In the genomic region with DNA sequence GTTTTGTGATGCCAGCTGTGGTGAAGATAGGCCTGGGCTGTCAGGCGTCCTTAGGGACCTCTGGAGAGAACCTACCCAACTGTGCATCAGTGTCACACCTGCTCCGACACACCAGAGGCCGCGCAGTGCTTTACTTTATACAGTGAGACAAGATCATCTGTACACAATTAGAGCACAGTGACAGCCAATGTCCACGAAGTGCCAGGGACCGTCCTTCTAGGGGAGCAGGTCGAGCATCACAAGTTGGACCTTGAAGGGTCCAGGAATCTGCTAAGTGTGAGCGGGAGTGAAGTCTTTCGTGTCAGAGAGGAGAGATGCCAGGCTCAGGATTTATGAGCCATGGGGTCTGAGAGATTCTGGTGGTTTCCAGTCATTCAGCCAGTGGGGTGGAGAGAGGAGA, we compare ENCODE assay signal across 20 cellular contexts.
A peak's percentile ranks its signal among the peaks of the same experiment; 100 is the strongest.
DNase-seq lines count a peak whose midpoint lies in the region; ATAC-seq, FAIRE-seq and TF ChIP-seq lines count a peak whose summit lies in the region.
"Had no signal": no experiment of that assay in that cellular context is flagged by ENCODE, and none has a peak within 500 bp of the region (broad histone marks: within the 10 kb centered on the region; RNA-seq: fewer than 3 reads in every experiment).

No MANE protein-coding gene starts in this region.

- no peaks in the 10 kb centered on the region for H3K27me3 ChIP-seq in lower lobe of right lung (ENCODE audit: low read depth)
- H3K27me3 ChIP-seq in esophagus muscularis mucosa, result no peaks in the 10 kb centered on the region
- no peaks in the 10 kb centered on the region for H3K27me3 ChIP-seq in mesendoderm (ENCODE audit: insufficient read depth, low read length, poor library complexity)
- H3K27me3 ChIP-seq: BLaER1 had no signal

- H3K4ac ChIP-seq in mesendoderm (ENCODE audit: low read depth, low read length), result no peak overlapping the region

- no peak overlapping the region for H3K4me2 ChIP-seq in mesendoderm (ENCODE audit: low read length)
- H3K4me2 ChIP-seq: BLaER1 had no signal

- no peak overlapping the region for H3K27ac ChIP-seq in lower lobe of right lung
- no peak overlapping the region for H3K27ac ChIP-seq in esophagus muscularis mucosa (replicated peaks in 1 of 4)
- no peak overlapping the region for H3K27ac ChIP-seq in mesendoderm (ENCODE audit: low read depth, low read length)
- H3K27ac ChIP-seq: BLaER1, C4-2B, GM23248 had no signal

- peak; percentile 36 for FAIRE-seq in HTR-8/SVneo (lab: Jason Lieb, UNC)
- FAIRE-seq: A204.1, G401.6, GM12892, H1 had no signal

- H3K9me3 ChIP-seq in lower lobe of right lung, result no peaks in the 10 kb centered on the region
- peaks cover 0 to 54% (median 32%) of the 10 kb centered on the region in 4 donors for H3K9me3 ChIP-seq in esophagus muscularis mucosa

- no peak for ATAC-seq in lower lobe of right lung
- ATAC-seq: CD8-positive, alpha-beta T cell had no signal

- intact Hi-C loops in lower lobe of right lung (cut with DNase I) (no loop called here), esophagus muscularis mucosa (cut with DNase I) (no loop called here)

- H3K36me3 ChIP-seq in lower lobe of right lung (no peaks in the 10 kb centered on the region), esophagus muscularis mucosa (no peaks in the 10 kb centered on the region), mesendoderm (ENCODE audit: control insufficient read depth, insufficient read depth, low read length) (no peaks in the 10 kb centered on the region)
- H3K36me3 ChIP-seq: BLaER1 had no signal

- H3K23ac ChIP-seq in mesendoderm (ENCODE audit: low read length), result no peak overlapping the region

- H3K9ac ChIP-seq in mesendoderm (ENCODE audit: low read length), result no peak overlapping the region
- H3K9ac ChIP-seq: BLaER1, GM23248 had no signal

- H2BK120ac ChIP-seq in mesendoderm (ENCODE audit: low read depth, low read length), result no peak overlapping the region

- no peak overlapping the region for H2BK5ac ChIP-seq in mesendoderm (ENCODE audit: low read length)

- no peak overlapping the region for H3K4me3 ChIP-seq in lower lobe of right lung
- H3K4me3 ChIP-seq in esophagus muscularis mucosa, result no peak overlapping the region
- no peak overlapping the region for H3K4me3 ChIP-seq in mesendoderm (ENCODE audit: low read length)
- H3K4me3 ChIP-seq: BLaER1, GM23248 had no signal

- no peak overlapping the region for H3K18ac ChIP-seq in mesendoderm (ENCODE audit: low read length)

- H3K56ac ChIP-seq in mesendoderm (ENCODE audit: low read length), result no peak overlapping the region

- no peak overlapping the region for H2BK15ac ChIP-seq in mesendoderm (replicated peaks; ENCODE audit: low read depth)

- DNase-seq in HTR-8/SVneo (ENCODE audit: insufficient read length, low spot score), result no peak
- peak; percentile 62 for DNase-seq in SK-N-DZ (ENCODE audit: low spot score)
- peak; percentile 84 for DNase-seq in mesenteric fat pad (ENCODE audit: low spot score)
- DNase-seq in lower lobe of right lung, result no peak
- no peak for DNase-seq in esophagus muscularis mucosa (ENCODE audit: extremely low spot score)
- no peak for DNase-seq in mesendoderm
- DNase-seq: Caco-2; CD4-positive, CD25-positive, alpha-beta regulatory T cell; CD8-positive, alpha-beta T cell; DMS153; DND-41; GM23248; H7; HCEC 1CT had no signal

- H3K4me1 ChIP-seq in lower lobe of right lung (no peaks in the 10 kb centered on the region), esophagus muscularis mucosa (no peaks in the 10 kb centered on the region), mesendoderm (ENCODE audit: control insufficient read depth, low read depth, low read length) (no peaks in the 10 kb centered on the region)
- H3K4me1 ChIP-seq: BLaER1, Caco-2 had no signal

- TF ChIP-seq CTCF in lower lobe of right lung (IDR thresholded peaks at IDR 0.05), result no peak
- no peak for TF ChIP-seq CTCF in esophagus muscularis mucosa (IDR thresholded peaks at IDR 0.05)

- WGBS in esophagus muscularis mucosa, result 85% methylated on average over 9 of the region's 9 CpGs
- WGBS in mesendoderm (ENCODE audit: extremely low coverage, insufficient coverage, low lambda C conversion rate), result no CpG with 5 or more reads among the region's 9 CpGs

- no peak for TF ChIP-seq POLR2A in esophagus muscularis mucosa (IDR thresholded peaks at IDR 0.05; ENCODE audit: low read depth)

- H3K79me2 ChIP-seq in mesendoderm (ENCODE audit: control insufficient read depth, insufficient read depth, low read length), result no peaks in the 10 kb centered on the region

- H3K79me1 ChIP-seq in mesendoderm (ENCODE audit: low read length), result no peaks in the 10 kb centered on the region

- no peak for TF ChIP-seq EP300 in esophagus muscularis mucosa (IDR thresholded peaks at IDR 0.05)

- H4K5ac ChIP-seq in mesendoderm (ENCODE audit: low read length), result no peak overlapping the region

- H4K8ac ChIP-seq in mesendoderm (ENCODE audit: low read depth, low read length), result no peak overlapping the region

- H2AK5ac ChIP-seq in mesendoderm (ENCODE audit: low read length), result no peak overlapping the region

Comparison
In these comparisons a context has a peak if more than half of its experiments do, and no peak if none do; other contexts are left out.
1. DNase-seq: peak in SK-N-DZ (single experiment) and mesenteric fat pad (single experiment); none in HTR-8/SVneo (single experiment), lower lobe of right lung (single experiment), esophagus muscularis mucosa (single experiment) and mesendoderm (single experiment).